ENCODE assay signal across 16 cellular contexts in genomic region chr7:74311305-74311744, GRCh38. TPM values are rescaled to one million over a fixed set of nuclear protein-coding genes. Genes with fewer than 3 reads are reported as not detected.
DNase-seq lines count a peak whose midpoint lies in the region; ATAC-seq and TF ChIP-seq lines count a peak whose summit lies in the region.
"Had no signal": no experiment of that assay in that cellular context is flagged by ENCODE, and none has a peak within 500 bp of the region (broad histone marks: within the 10 kb centered on the region; RNA-seq: fewer than 3 reads in every experiment).

No MANE protein-coding gene starts in this region.

- TF ChIP-seq CTCF in mammary epithelial cell (conservative IDR thresholded peaks at IDR 0.05 in 1 of 2, IDR thresholded peaks at IDR 0.05 in 1 of 2; ENCODE audit: extremely low read depth in 1 of 2, insufficient read depth in 1 of 2, low read depth in 1 of 2, low read length in 2 of 2), result no peak

- CTCF ChIA-PET in mammary epithelial cell (lab: Charles Lee; ENCODE audit: low non-redundant PET), result no interaction called here

- peaks cover 17% of the 10 kb centered on the region for H3K27me3 Mint-ChIP-seq in activated T-cell treated with anti-CD3 and anti-CD28 coated beads, Interleukin-2, amount 50 U/mL, for 72 hours (ENCODE audit: low read depth)

- H3K27ac ChIP-seq in mammary epithelial cell (ENCODE audit: insufficient read depth, low read depth, low read length), result peak overlapping the region; percentile 89
- H3K27ac ChIP-seq: neutrophil, tibial artery had no signal

- H3K27me3 ChIP-seq in mammary epithelial cell (ENCODE audit: insufficient read depth, low read length), result no peaks in the 10 kb centered on the region
- H3K27me3 ChIP-seq: tibial artery had no signal

- 33% methylated on average over 4 of the region's 4 CpGs for WGBS in mammary epithelial cell (ENCODE audit: low coverage, missing lambda C conversion rate)

- in situ Hi-C loops in mammary epithelial cell (cut with MboI; ENCODE audit: low sequenced_read_pairs in 2 of 2), result no loop called here

- BruUV-seq in mammary epithelial cell (replicated peaks; lab: Mats Ljungman, UMichigan), result no TSS peak

- peaks cover 0 to 3% of the 10 kb centered on the region in 2 donors for H3K36me3 Mint-ChIP-seq in activated T-cell treated with anti-CD3 and anti-CD28 coated beads, Interleukin-2, amount 50 U/mL, for 72 hours (ENCODE audit: insufficient read depth in 2 of 2)
- no peaks in the 10 kb centered on the region for H3K36me3 Mint-ChIP-seq in stimulated activated effector memory CD8-positive, alpha-beta T cell treated with anti-CD3 and anti-CD28 coated beads, Interleukin-12 subunit alpha, Interleukin-12 subunit beta, amount 100 ng/mL, for 72 hours

- peaks cover 3% of the 10 kb centered on the region for H3K9me3 ChIP-seq in mammary epithelial cell (replicated peaks; ENCODE audit: insufficient read depth, low read length)
- H3K9me3 ChIP-seq: neutrophil, tibial artery had no signal

- H3K4me1 Mint-ChIP-seq in activated T-cell treated with anti-CD3 and anti-CD28 coated beads, Interleukin-2, amount 50 U/mL, for 72 hours (ENCODE audit: low read depth), result peaks cover 23% of the 10 kb centered on the region
- peaks cover 16% of the 10 kb centered on the region for H3K4me1 Mint-ChIP-seq in stimulated activated effector memory CD8-positive, alpha-beta T cell treated with anti-CD3 and anti-CD28 coated beads, Interleukin-12 subunit alpha, Interleukin-12 subunit beta, amount 100 ng/mL, for 72 hours

- H3K4me3 Mint-ChIP-seq in activated T-cell treated with anti-CD3 and anti-CD28 coated beads, Interleukin-2, amount 50 U/mL, for 72 hours, result peak overlapping the region in 1 of 2 donors; percentile 20
- no peak overlapping the region for H3K4me3 Mint-ChIP-seq in stimulated activated effector memory CD8-positive, alpha-beta T cell treated with anti-CD3 and anti-CD28 coated beads, Interleukin-12 subunit alpha, Interleukin-12 subunit beta, amount 100 ng/mL, for 72 hours

- H3K9me3 Mint-ChIP-seq in activated T-cell treated with anti-CD3 and anti-CD28 coated beads, Interleukin-2, amount 50 U/mL, for 72 hours, result peaks cover 0 to 3% of the 10 kb centered on the region in 2 donors
- no peaks in the 10 kb centered on the region for H3K9me3 Mint-ChIP-seq in stimulated activated effector memory CD8-positive, alpha-beta T cell treated with anti-CD3 and anti-CD28 coated beads, Interleukin-12 subunit alpha, Interleukin-12 subunit beta, amount 100 ng/mL, for 72 hours

- peaks cover 49% of the 10 kb centered on the region for H3K4me1 ChIP-seq in mammary epithelial cell (ENCODE audit: insufficient read depth, low read length)

- no peaks in the 10 kb centered on the region for H3K36me3 ChIP-seq in mammary epithelial cell (ENCODE audit: insufficient read depth, low read length)
- H3K36me3 ChIP-seq: neutrophil had no signal

- dilution Hi-C loops in mammary epithelial cell (cut with HindIII; ENCODE audit: low sequenced_read_pairs), result no loop called here

- no peaks in the 10 kb centered on the region for H4K20me1 ChIP-seq in mammary epithelial cell (ENCODE audit: insufficient read depth, low read length)

- intact Hi-C loops in mammary epithelial cell (cut with micrococcal nuclease), result no loop called here

- DNase-seq in activated T-cell treated with anti-CD3 and anti-CD28 coated beads, Interleukin-2, amount 50 U/mL, for 72 hours, result no peak
- DNase-seq in activated T-cell treated with anti-CD3 and anti-CD28 coated beads, Interleukin-2, amount 50 U/mL, for 1 hour, result no peak
- DNase-seq in LoVo (ENCODE audit: low spot score) (peak; percentile 81), mammary epithelial cell (peak; percentile 82), NCI-H1092 treated with DMSO at 0.1 percent for 48 hours (lab: John Stamatoyannopoulos, UW) (no peak)
- DNase-seq in stimulated activated effector memory CD8-positive, alpha-beta T cell treated with anti-CD3 and anti-CD28 coated beads, Interleukin-12 subunit alpha, Interleukin-12 subunit beta, amount 100 ng/mL, for 72 hours (ENCODE audit: low spot score in 2 of 2), result no peak
- no peak for DNase-seq in activated T-cell treated with anti-CD3 and anti-CD28 coated beads, Interleukin-2, amount 50 U/mL, for 48 hours
- DNase-seq: activated CD4-positive, CD25-positive, alpha-beta regulatory T cell; NCI-H146; NCI-H226; stimulated activated CD4-positive, alpha-beta T cell treated with anti-CD3 and anti-CD28 coated beads, Interleukin-2, amount 100 ng/mL, for 48 hours; stimulated activated CD8-positive, alpha-beta memory T cell treated with anti-CD3 and anti-CD28 coated beads, Interleukin-4, amount 100 ng/mL, for 48 hours; tibial artery had no signal

- H3K9ac ChIP-seq in mammary epithelial cell (ENCODE audit: insufficient read depth, low read length), result no peak overlapping the region

- H3K27ac Mint-ChIP-seq in activated T-cell treated with anti-CD3 and anti-CD28 coated beads, Interleukin-2, amount 50 U/mL, for 72 hours, result no peak overlapping the region
- no peak overlapping the region for H3K27ac Mint-ChIP-seq in stimulated activated effector memory CD8-positive, alpha-beta T cell treated with anti-CD3 and anti-CD28 coated beads, Interleukin-12 subunit alpha, Interleukin-12 subunit beta, amount 100 ng/mL, for 72 hours

- H2AFZ ChIP-seq in mammary epithelial cell (ENCODE audit: low read depth, low read length), result no peak overlapping the region

- H3K4me3 ChIP-seq in mammary epithelial cell (replicated peaks in 1 of 3; ENCODE audit: insufficient read depth in 1 of 3, low read depth in 2 of 3, low read length in 3 of 3), result no peak overlapping the region
- H3K4me3 ChIP-seq: tibial artery had no signal

- peak; percentile 59 to 70 for ATAC-seq in activated T-cell treated with anti-CD3 and anti-CD28 coated beads, Interleukin-2, amount 50 U/mL, for 72 hours (replicated peaks in 1 of 2)
- peak; percentile 69 for ATAC-seq in stimulated activated effector memory CD8-positive, alpha-beta T cell treated with anti-CD3 and anti-CD28 coated beads, Interleukin-12 subunit alpha, Interleukin-12 subunit beta, amount 100 ng/mL, for 72 hours
- ATAC-seq in HG03571 (IDR thresholded peaks at IDR 0.05; ENCODE audit: unreplicated experiment), result no peak
- ATAC-seq: sciatic nerve had no signal

- no peak overlapping the region for H3K4me2 ChIP-seq in mammary epithelial cell (ENCODE audit: insufficient read depth, low read depth, low read length)

- H3K79me2 ChIP-seq in mammary epithelial cell (ENCODE audit: insufficient read depth, low read length), result peaks cover 21% of the 10 kb centered on the region

RNA-seq across cellular contexts. Expression of gene CLIP2, which starts 22.1 kb away (rescaled TPM):
- total RNA-seq in activated T-cell treated with anti-CD3 and anti-CD28 coated beads, Interleukin-2, amount 50 U/mL, for 72 hours, result 1 to 10 TPM; 2.4 to 3.2 TPM
- 10 to 100 TPM; 34.3 to 37.9 TPM for total RNA-seq in mammary epithelial cell
- polyA plus RNA-seq in mammary epithelial cell, result 7.2 TPM
- polyA minus RNA-seq in mammary epithelial cell, result 15.3 TPM

RNA-seq across cellular contexts. Expression of gene RFC2, which starts 57.1 kb away (rescaled TPM):
- 10 to 100 TPM; 62.9 to 95.3 TPM for total RNA-seq in activated T-cell treated with anti-CD3 and anti-CD28 coated beads, Interleukin-2, amount 50 U/mL, for 72 hours
- total RNA-seq in mammary epithelial cell, result 10 to 100 TPM; 15.0 to 43.9 TPM
- polyA plus RNA-seq in mammary epithelial cell, result 50.2 TPM
- polyA minus RNA-seq in mammary epithelial cell, result 36.8 TPM

Comparison
In these comparisons a context has a peak if more than half of its experiments do, and no peak if none do; other contexts are left out.
1. DNase-seq: peak in LoVo (single experiment) and mammary epithelial cell (single experiment); none in activated T-cell treated with anti-CD3 and anti-CD28 coated beads, Interleukin-2, amount 50 U/mL, for 72 hours (0 of 2), activated T-cell treated with anti-CD3 and anti-CD28 coated beads, Interleukin-2, amount 50 U/mL, for 1 hour (single experiment), stimulated activated effector memory CD8-positive, alpha-beta T cell treated with anti-CD3 and anti-CD28 coated beads, Interleukin-12 subunit alpha, Interleukin-12 subunit beta, amount 100 ng/mL, for 72 hours (0 of 2), NCI-H1092 treated with DMSO at 0.1 percent for 48 hours (single experiment) and activated T-cell treated with anti-CD3 and anti-CD28 coated beads, Interleukin-2, amount 50 U/mL, for 48 hours (0 of 2).
2. RNA of gene CLIP2, which starts 22.1 kb away (total RNA-seq): 34.3 to 37.9 TPM in mammary epithelial cell; 2.4 to 3.2 TPM in activated T-cell treated with anti-CD3 and anti-CD28 coated beads, Interleukin-2, amount 50 U/mL, for 72 hours; every median in the first group is over 4 times any median in the second.